Comparison of ENCODE assay signal across 1 cellular context in the genomic region with DNA sequence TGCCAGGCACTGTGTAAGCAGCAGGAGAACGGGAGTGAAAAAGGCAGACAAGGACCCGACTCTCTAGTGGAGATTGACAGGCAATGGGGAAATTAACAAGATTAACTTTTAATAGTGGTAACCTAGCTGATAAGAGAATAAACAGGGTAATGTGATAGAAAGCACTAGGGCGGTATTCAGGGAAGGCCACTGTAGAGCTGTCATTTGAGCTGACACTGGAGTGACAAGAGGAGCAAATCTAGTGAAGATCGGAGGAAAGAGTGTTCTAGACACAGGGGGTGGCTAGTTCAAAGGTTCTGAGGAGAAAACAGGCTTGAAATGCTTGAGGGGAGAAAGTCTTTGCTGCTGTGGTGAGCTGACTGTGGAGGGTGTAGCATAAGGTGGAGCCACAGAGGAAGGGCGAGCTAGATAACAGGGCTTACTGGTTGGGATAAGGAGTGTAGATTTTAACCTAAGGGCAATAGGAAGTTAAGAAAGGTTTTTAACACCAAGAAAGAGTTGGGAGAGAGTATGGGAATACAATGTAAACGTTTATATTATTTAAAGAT.
TF ChIP-seq lines count a peak whose summit lies in the region.

No MANE protein-coding gene starts in this region.

TF ChIP-seq in WTC11, 78 proteins besides CTCF, POLR2A, EP300 and RAD21 (continued from another document):
- TF ChIP-seq, protein P1, sequence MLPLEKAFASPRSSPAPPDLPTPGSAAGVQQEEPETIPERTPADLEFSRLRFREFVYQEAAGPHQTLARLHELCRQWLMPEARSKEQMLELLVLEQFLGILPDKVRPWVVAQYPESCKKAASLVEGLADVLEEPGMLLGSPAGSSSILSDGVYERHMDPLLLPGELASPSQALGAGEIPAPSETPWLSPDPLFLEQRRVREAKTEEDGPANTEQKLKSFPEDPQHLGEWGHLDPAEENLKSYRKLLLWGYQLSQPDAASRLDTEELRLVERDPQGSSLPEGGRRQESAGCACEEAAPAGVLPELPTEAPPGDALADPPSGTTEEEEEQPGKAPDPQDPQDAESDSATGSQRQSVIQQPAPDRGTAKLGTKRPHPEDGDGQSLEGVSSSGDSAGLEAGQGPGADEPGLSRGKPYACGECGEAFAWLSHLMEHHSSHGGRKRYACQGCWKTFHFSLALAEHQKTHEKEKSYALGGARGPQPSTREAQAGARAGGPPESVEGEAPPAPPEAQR (CRISPR knock-in tag; IDR thresholded peaks at IDR 0.05) = no peak
- TF ChIP-seq IRF2 (CRISPR knock-in tag; IDR thresholded peaks at IDR 0.05; ENCODE audit: borderline replicate concordance, low read depth) = no peak
- TF ChIP-seq, protein P2, sequence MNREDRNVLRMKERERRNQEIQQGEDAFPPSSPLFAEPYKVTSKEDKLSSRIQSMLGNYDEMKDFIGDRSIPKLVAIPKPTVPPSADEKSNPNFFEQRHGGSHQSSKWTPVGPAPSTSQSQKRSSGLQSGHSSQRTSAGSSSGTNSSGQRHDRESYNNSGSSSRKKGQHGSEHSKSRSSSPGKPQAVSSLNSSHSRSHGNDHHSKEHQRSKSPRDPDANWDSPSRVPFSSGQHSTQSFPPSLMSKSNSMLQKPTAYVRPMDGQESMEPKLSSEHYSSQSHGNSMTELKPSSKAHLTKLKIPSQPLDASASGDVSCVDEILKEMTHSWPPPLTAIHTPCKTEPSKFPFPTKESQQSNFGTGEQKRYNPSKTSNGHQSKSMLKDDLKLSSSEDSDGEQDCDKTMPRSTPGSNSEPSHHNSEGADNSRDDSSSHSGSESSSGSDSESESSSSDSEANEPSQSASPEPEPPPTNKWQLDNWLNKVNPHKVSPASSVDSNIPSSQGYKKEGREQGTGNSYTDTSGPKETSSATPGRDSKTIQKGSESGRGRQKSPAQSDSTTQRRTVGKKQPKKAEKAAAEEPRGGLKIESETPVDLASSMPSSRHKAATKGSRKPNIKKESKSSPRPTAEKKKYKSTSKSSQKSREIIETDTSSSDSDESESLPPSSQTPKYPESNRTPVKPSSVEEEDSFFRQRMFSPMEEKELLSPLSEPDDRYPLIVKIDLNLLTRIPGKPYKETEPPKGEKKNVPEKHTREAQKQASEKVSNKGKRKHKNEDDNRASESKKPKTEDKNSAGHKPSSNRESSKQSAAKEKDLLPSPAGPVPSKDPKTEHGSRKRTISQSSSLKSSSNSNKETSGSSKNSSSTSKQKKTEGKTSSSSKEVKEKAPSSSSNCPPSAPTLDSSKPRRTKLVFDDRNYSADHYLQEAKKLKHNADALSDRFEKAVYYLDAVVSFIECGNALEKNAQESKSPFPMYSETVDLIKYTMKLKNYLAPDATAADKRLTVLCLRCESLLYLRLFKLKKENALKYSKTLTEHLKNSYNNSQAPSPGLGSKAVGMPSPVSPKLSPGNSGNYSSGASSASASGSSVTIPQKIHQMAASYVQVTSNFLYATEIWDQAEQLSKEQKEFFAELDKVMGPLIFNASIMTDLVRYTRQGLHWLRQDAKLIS (CRISPR knock-in tag; IDR thresholded peaks at IDR 0.05; ENCODE audit: borderline replicate concordance) = no peak
